Comparison of ENCODE assay signal across 21 cellular contexts in genomic region chr2:18791172-18791797, GRCh38.
A peak's percentile ranks its signal among the peaks of the same experiment; 100 is the strongest.
DNase-seq lines count a peak whose midpoint lies in the region; ATAC-seq and TF ChIP-seq lines count a peak whose summit lies in the region.
"Had no signal": no experiment of that assay in that cellular context is flagged by ENCODE, and none has a peak within 500 bp of the region (broad histone marks: within the 10 kb centered on the region; RNA-seq: fewer than 3 reads in every experiment).

No MANE protein-coding gene starts in this region.

- POLR2A ChIA-PET in MCF 10A (lab: Yijun Ruan, JAX) = no interaction called here
- POLR2A ChIA-PET in activated CD8-positive, alpha-beta T cell treated with anti-CD3 and anti-CD28 coated beads, Interleukin-2, amount 10 ng/mL, durations not matched to agents 7 days and 5 days (lab: Charles Lee) = no interaction called here

- no peaks in the 10 kb centered on the region for H3K27me3 Mint-ChIP-seq in MCF 10A (ENCODE audit: insufficient read depth, unreplicated experiment)
- H3K27me3 Mint-ChIP-seq in activated CD8-positive, alpha-beta T cell treated with anti-CD3 and anti-CD28 coated beads, Interleukin-2, amount 10 ng/mL, durations not matched to agents 7 days and 5 days (ENCODE audit: low read depth) = no peaks in the 10 kb centered on the region
- H3K27me3 Mint-ChIP-seq: activated naive CD4-positive, alpha-beta T cell treated with anti-CD3 and anti-CD28 coated beads, Interleukin-2, amount 50 U/mL, for 24 hours; stimulated activated naive CD8-positive, alpha-beta T cell treated with anti-CD3 and anti-CD28 coated beads, Interleukin-15, amount 100 ng/mL, for 72 hours had no signal

- H3K79me2 ChIP-seq in osteoblast (ENCODE audit: insufficient read depth, low read length) = no peaks in the 10 kb centered on the region

- no peaks in the 10 kb centered on the region for H3K9me3 Mint-ChIP-seq in MCF 10A (ENCODE audit: unreplicated experiment)
- no peaks in the 10 kb centered on the region for H3K9me3 Mint-ChIP-seq in activated CD8-positive, alpha-beta T cell treated with anti-CD3 and anti-CD28 coated beads, Interleukin-2, amount 10 ng/mL, durations not matched to agents 7 days and 5 days (ENCODE audit: insufficient read depth)
- H3K9me3 Mint-ChIP-seq: activated naive CD4-positive, alpha-beta T cell treated with anti-CD3 and anti-CD28 coated beads, Interleukin-2, amount 50 U/mL, for 24 hours; stimulated activated naive CD8-positive, alpha-beta T cell treated with anti-CD3 and anti-CD28 coated beads, Interleukin-15, amount 100 ng/mL, for 72 hours had no signal

- no peaks in the 10 kb centered on the region for H3K9me3 ChIP-seq in adipocyte (ENCODE audit: control insufficient read depth, low read length)
- H3K9me3 ChIP-seq in gastroesophageal sphincter = no peaks in the 10 kb centered on the region
- H3K9me3 ChIP-seq in osteoblast (ENCODE audit: low read depth, low read length) = no peaks in the 10 kb centered on the region
- H3K9me3 ChIP-seq: colonic mucosa, neutrophil, upper lobe of right lung had no signal

- H3K36me3 ChIP-seq in adipocyte (ENCODE audit: control insufficient read depth, insufficient read depth, low read length, severe bottlenecking) (no peaks in the 10 kb centered on the region), gastroesophageal sphincter (no peaks in the 10 kb centered on the region), osteoblast (ENCODE audit: insufficient read depth, low read length) (no peaks in the 10 kb centered on the region)
- H3K36me3 ChIP-seq: colonic mucosa, neutrophil, upper lobe of right lung had no signal

- H4K20me1 ChIP-seq in osteoblast (ENCODE audit: insufficient read depth, low read length) = no peaks in the 10 kb centered on the region

- no peak overlapping the region for H2AFZ ChIP-seq in osteoblast (ENCODE audit: low read length)

- H3K4me1 ChIP-seq in adipocyte (ENCODE audit: control insufficient read depth, insufficient read depth, low read length) (peaks cover 18% of the 10 kb centered on the region), gastroesophageal sphincter (peaks cover 12 to 50% (median 13%) of the 10 kb centered on the region in 3 donors), osteoblast (ENCODE audit: insufficient read depth, low read length) (peaks cover 38% of the 10 kb centered on the region)
- H3K4me1 ChIP-seq: colonic mucosa, upper lobe of right lung had no signal

- peak overlapping the region; percentile 23 to 80 (median 70) for H3K27ac ChIP-seq in gastroesophageal sphincter
- H3K27ac ChIP-seq in osteoblast (ENCODE audit: low read depth, low read length) = no peak overlapping the region
- H3K27ac ChIP-seq: colonic mucosa, HL-60, neutrophil, upper lobe of right lung had no signal

- H3K27me3 ChIP-seq in adipocyte (replicated peaks; ENCODE audit: control insufficient read depth, insufficient read depth, low read length) (no peaks in the 10 kb centered on the region), gastroesophageal sphincter (no peaks in the 10 kb centered on the region), osteoblast (ENCODE audit: insufficient read depth, low read length) (no peaks in the 10 kb centered on the region)
- H3K27me3 ChIP-seq: colonic mucosa, neutrophil, upper lobe of right lung had no signal

- H3K4me2 ChIP-seq in osteoblast (ENCODE audit: insufficient read depth, low read length) = no peak overlapping the region

- CTCF ChIA-PET in MCF 10A (lab: Yijun Ruan, JAX) = interaction anchor here (0.6 kb wide), 2 partner anchors 13 to 80 kb away, joined by 3 read pairs; no protein-coding TSS in a partner anchor
- CTCF ChIA-PET in activated CD8-positive, alpha-beta T cell treated with anti-CD3 and anti-CD28 coated beads, Interleukin-2, amount 10 ng/mL, durations not matched to agents 7 days and 5 days (lab: Charles Lee) = no interaction called here

- intact Hi-C loops in MCF 10A (cut with micrococcal nuclease) = no loop called here

- no peaks in the 10 kb centered on the region for H3K36me3 Mint-ChIP-seq in MCF 10A (ENCODE audit: insufficient read depth, unreplicated experiment)
- no peaks in the 10 kb centered on the region for H3K36me3 Mint-ChIP-seq in activated CD8-positive, alpha-beta T cell treated with anti-CD3 and anti-CD28 coated beads, Interleukin-2, amount 10 ng/mL, durations not matched to agents 7 days and 5 days (ENCODE audit: low read depth)

- peaks cover 7% of the 10 kb centered on the region for H3K4me1 Mint-ChIP-seq in MCF 10A (ENCODE audit: insufficient read depth, unreplicated experiment)
- H3K4me1 Mint-ChIP-seq in activated CD8-positive, alpha-beta T cell treated with anti-CD3 and anti-CD28 coated beads, Interleukin-2, amount 10 ng/mL, durations not matched to agents 7 days and 5 days (ENCODE audit: low read depth) = no peaks in the 10 kb centered on the region
- H3K4me1 Mint-ChIP-seq: activated naive CD4-positive, alpha-beta T cell treated with anti-CD3 and anti-CD28 coated beads, Interleukin-2, amount 50 U/mL, for 24 hours; stimulated activated naive CD8-positive, alpha-beta T cell treated with anti-CD3 and anti-CD28 coated beads, Interleukin-15, amount 100 ng/mL, for 72 hours had no signal

- no TSS peak for BruUV-seq in MCF 10A (replicated peaks; lab: Mats Ljungman, UMichigan)

- no peak for TF ChIP-seq CTCF in gastroesophageal sphincter (IDR thresholded peaks at IDR 0.05)
- TF ChIP-seq CTCF in osteoblast (IDR thresholded peaks at IDR 0.05; ENCODE audit: extremely low read depth, low read depth, low read length) = no peak
- no peak for TF ChIP-seq CTCF in MCF 10A (IDR thresholded peaks at IDR 0.05; ENCODE audit: unreplicated experiment)

- no peak overlapping the region for H3K9ac ChIP-seq in adipocyte (ENCODE audit: low read length)

- DNase-seq in Daoy (ENCODE audit: low read depth) = peak; percentile 29
- peak; percentile 40 for DNase-seq in adipocyte (ENCODE audit: low read depth)
- peak; percentile 65 for DNase-seq in osteoblast (ENCODE audit: insufficient read length, low spot score, missing footprints)
- DNase-seq in MCF 10A (ENCODE audit: unreplicated experiment) = no peak
- no peak for DNase-seq in activated CD8-positive, alpha-beta T cell treated with anti-CD3 and anti-CD28 coated beads, Interleukin-2, amount 10 ng/mL, durations not matched to agents 7 days and 5 days
- DNase-seq: activated CD4-positive, CD25-positive, alpha-beta regulatory T cell treated with anti-CD3 and anti-CD28 coated beads, Interleukin-2, amount 50 U/mL, for 72 hours; colonic mucosa; endodermal cell; GF-D8; midbrain; NCI-H2029 treated with DMSO at 0.1 percent for 48 hours; stimulated activated naive CD8-positive, alpha-beta T cell treated with anti-CD3 and anti-CD28 coated beads, Interleukin-15, amount 100 ng/mL, for 72 hours; upper lobe of right lung had no signal

- no peak overlapping the region for H3K27ac Mint-ChIP-seq in MCF 10A (ENCODE audit: low read depth, unreplicated experiment)
- H3K27ac Mint-ChIP-seq in activated CD8-positive, alpha-beta T cell treated with anti-CD3 and anti-CD28 coated beads, Interleukin-2, amount 10 ng/mL, durations not matched to agents 7 days and 5 days = no peak overlapping the region
- H3K27ac Mint-ChIP-seq: activated naive CD4-positive, alpha-beta T cell treated with anti-CD3 and anti-CD28 coated beads, Interleukin-2, amount 50 U/mL, for 24 hours; endodermal cell; stimulated activated naive CD8-positive, alpha-beta T cell treated with anti-CD3 and anti-CD28 coated beads, Interleukin-15, amount 100 ng/mL, for 72 hours had no signal

- no peak overlapping the region for H3K4me3 Mint-ChIP-seq in MCF 10A (ENCODE audit: unreplicated experiment)
- no peak overlapping the region for H3K4me3 Mint-ChIP-seq in activated CD8-positive, alpha-beta T cell treated with anti-CD3 and anti-CD28 coated beads, Interleukin-2, amount 10 ng/mL, durations not matched to agents 7 days and 5 days
- H3K4me3 Mint-ChIP-seq: activated naive CD4-positive, alpha-beta T cell treated with anti-CD3 and anti-CD28 coated beads, Interleukin-2, amount 50 U/mL, for 24 hours; endodermal cell; stimulated activated naive CD8-positive, alpha-beta T cell treated with anti-CD3 and anti-CD28 coated beads, Interleukin-15, amount 100 ng/mL, for 72 hours had no signal

- H3K4me3 ChIP-seq in adipocyte (ENCODE audit: low read length) (no peak overlapping the region), gastroesophageal sphincter (no peak overlapping the region), osteoblast (ENCODE audit: insufficient read depth, low read length) (no peak overlapping the region)
- H3K4me3 ChIP-seq: colonic mucosa, GM12878, upper lobe of right lung had no signal

- 31 to 40% methylated on average over 7 to 8 of the region's 9 CpGs for WGBS in gastroesophageal sphincter (ENCODE audit: low coverage in 1 of 2), 2 donors

- TF ChIP-seq EP300 in gastroesophageal sphincter (IDR thresholded peaks at IDR 0.05) = no peak

- TF ChIP-seq POLR2A in gastroesophageal sphincter (IDR thresholded peaks at IDR 0.05) = no peak

- ATAC-seq in gastroesophageal sphincter (peak; percentile 58), GM19351 (IDR thresholded peaks at IDR 0.05; ENCODE audit: unreplicated experiment) (no peak), HG03342 (IDR thresholded peaks at IDR 0.05; ENCODE audit: unreplicated experiment) (no peak)
- ATAC-seq in activated CD8-positive, alpha-beta T cell treated with anti-CD3 and anti-CD28 coated beads, Interleukin-2, amount 10 ng/mL, durations not matched to agents 7 days and 5 days = no peak
- ATAC-seq: GM12878; Panc1; stimulated activated naive CD8-positive, alpha-beta T cell treated with anti-CD3 and anti-CD28 coated beads, Interleukin-15, amount 100 ng/mL, for 72 hours; upper lobe of right lung had no signal

Comparison
In these comparisons a context has a peak if more than half of its experiments do, and no peak if none do; other contexts are left out.
1. DNase-seq: peak in Daoy (single experiment), adipocyte (single experiment) and osteoblast (single experiment); none in MCF 10A (single experiment) and activated CD8-positive, alpha-beta T cell treated with anti-CD3 and anti-CD28 coated beads, Interleukin-2, amount 10 ng/mL, durations not matched to agents 7 days and 5 days (single experiment).